In the genomic region with DNA sequence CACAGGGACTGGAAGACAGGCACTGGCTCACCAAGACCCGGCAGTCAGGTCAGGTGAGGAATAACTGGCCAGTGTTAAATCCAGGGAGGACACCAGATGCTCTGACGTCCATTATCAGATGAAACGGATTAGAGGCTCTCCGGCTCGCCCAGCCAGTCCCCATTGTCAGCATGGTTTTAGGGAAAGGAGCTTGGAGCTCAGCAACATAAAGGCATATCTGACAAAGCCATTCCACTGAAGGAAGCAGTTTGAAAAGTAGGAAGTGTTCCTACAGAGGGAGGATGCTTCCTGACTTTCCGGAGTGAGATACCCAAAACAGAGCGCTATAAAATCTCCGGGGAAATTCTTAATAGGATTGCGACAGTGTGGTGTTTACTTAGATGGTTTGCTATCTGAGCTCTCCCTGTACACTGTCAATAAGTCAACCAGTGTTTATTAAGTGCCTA, we compare ENCODE assay signal across 19 cellular contexts. TPM values are rescaled to one million over a fixed set of nuclear protein-coding genes. Genes with fewer than 3 reads are reported as not detected.
DNase-seq lines count a peak whose midpoint lies in the region; ATAC-seq and TF ChIP-seq lines count a peak whose summit lies in the region.
"Had no signal": no experiment of that assay in that cellular context is flagged by ENCODE, and none has a peak within 500 bp of the region (broad histone marks: within the 10 kb centered on the region; RNA-seq: fewer than 3 reads in every experiment).

No MANE protein-coding gene starts in this region.

- H3K27ac Mint-ChIP-seq in glutamatergic neuron (ENCODE audit: unreplicated experiment) (peak overlapping the region; percentile 67), nephron progenitor cell (peak overlapping the region; percentile 41)
- no peak overlapping the region for H3K27ac Mint-ChIP-seq in stimulated activated memory B cell treated with anti-CD40 and anti-IgM and Interleukin-4, amounts not matched to agents 10 μg/mL and 1 μg/mL and 100 μg/mL, for 72 hours
- H3K27ac Mint-ChIP-seq: activated naive CD8-positive, alpha-beta T cell treated with anti-CD3 and anti-CD28 coated beads, Interleukin-2, amount 50 U/mL, for 24 hours; activated T-helper 17 cell treated with anti-CD3 and anti-CD28 coated beads, Interleukin-2, amount 50 U/mL, for 72 hours; brain; stimulated activated naive CD8-positive, alpha-beta T cell treated with anti-CD3 and anti-CD28 coated beads, Interleukin-15, Interleukin-2, amounts not matched to agents 100 ng/mL and 50 ng/mL, for 24 hours had no signal

- peaks cover 35% of the 10 kb centered on the region for H3K4me1 Mint-ChIP-seq in glutamatergic neuron (ENCODE audit: low read depth, unreplicated experiment)
- H3K4me1 Mint-ChIP-seq in nephron progenitor cell = peaks cover 35% of the 10 kb centered on the region
- H3K4me1 Mint-ChIP-seq in stimulated activated memory B cell treated with anti-CD40 and anti-IgM and Interleukin-4, amounts not matched to agents 10 μg/mL and 1 μg/mL and 100 μg/mL, for 72 hours = no peaks in the 10 kb centered on the region
- H3K4me1 Mint-ChIP-seq: activated naive CD8-positive, alpha-beta T cell treated with anti-CD3 and anti-CD28 coated beads, Interleukin-2, amount 50 U/mL, for 24 hours; activated T-helper 17 cell treated with anti-CD3 and anti-CD28 coated beads, Interleukin-2, amount 50 U/mL, for 72 hours had no signal

- H3K4me3 Mint-ChIP-seq in glutamatergic neuron (ENCODE audit: unreplicated experiment) (no peak overlapping the region), nephron progenitor cell (no peak overlapping the region)
- no peak overlapping the region for H3K4me3 Mint-ChIP-seq in stimulated activated memory B cell treated with anti-CD40 and anti-IgM and Interleukin-4, amounts not matched to agents 10 μg/mL and 1 μg/mL and 100 μg/mL, for 72 hours
- H3K4me3 Mint-ChIP-seq: activated naive CD8-positive, alpha-beta T cell treated with anti-CD3 and anti-CD28 coated beads, Interleukin-2, amount 50 U/mL, for 24 hours; activated T-helper 17 cell treated with anti-CD3 and anti-CD28 coated beads, Interleukin-2, amount 50 U/mL, for 72 hours; brain; stimulated activated naive CD8-positive, alpha-beta T cell treated with anti-CD3 and anti-CD28 coated beads, Interleukin-15, Interleukin-2, amounts not matched to agents 100 ng/mL and 50 ng/mL, for 24 hours had no signal

- H3K36me3 Mint-ChIP-seq in glutamatergic neuron (ENCODE audit: unreplicated experiment) (no peaks in the 10 kb centered on the region), nephron progenitor cell (ENCODE audit: low read depth) (peaks cover 41% of the 10 kb centered on the region)
- H3K36me3 Mint-ChIP-seq in stimulated activated memory B cell treated with anti-CD40 and anti-IgM and Interleukin-4, amounts not matched to agents 10 μg/mL and 1 μg/mL and 100 μg/mL, for 72 hours = no peaks in the 10 kb centered on the region
- H3K36me3 Mint-ChIP-seq: brain had no signal

- TF ChIP-seq CTCF in glutamatergic neuron (IDR thresholded peaks at IDR 0.05; ENCODE audit: partially characterized antibody, unreplicated experiment) (no peak), nephron progenitor cell (IDR thresholded peaks at IDR 0.05) (no peak)

- H3K27me3 Mint-ChIP-seq in glutamatergic neuron (ENCODE audit: unreplicated experiment) = peaks cover 2% of the 10 kb centered on the region
- no peaks in the 10 kb centered on the region for H3K27me3 Mint-ChIP-seq in nephron progenitor cell (ENCODE audit: low read depth, poor library complexity)
- H3K27me3 Mint-ChIP-seq in stimulated activated memory B cell treated with anti-CD40 and anti-IgM and Interleukin-4, amounts not matched to agents 10 μg/mL and 1 μg/mL and 100 μg/mL, for 72 hours = no peaks in the 10 kb centered on the region
- H3K27me3 Mint-ChIP-seq: brain had no signal

- DNase-seq in D341Med (ENCODE audit: low spot score) = peak; percentile 46
- DNase-seq in NCI-H82 treated with DMSO at 0.1 percent for 48 hours (lab: John Stamatoyannopoulos, UW; ENCODE audit: unreplicated experiment) = peak; percentile 92
- no peak for DNase-seq in glutamatergic neuron
- DNase-seq in nephron progenitor cell = no peak
- no peak for DNase-seq in mucosa of gallbladder (ENCODE audit: low spot score)
- DNase-seq in 8988T = no peak
- no peak for DNase-seq in NOMO-1 treated with dmso at 0.1 percent for 144 hours (lab: John Stamatoyannopoulos, UW; ENCODE audit: unreplicated experiment)
- DNase-seq: activated CD4-positive, alpha-beta T cell treated with anti-CD3 and anti-CD28 coated beads for 48 hours; activated naive CD8-positive, alpha-beta T cell treated with anti-CD3 and anti-CD28 coated beads, Interleukin-2, amount 50 U/mL, for 24 hours; Kasumi-1; kidney; midbrain; NCI-H1048; small intestine; tibial artery had no signal

- peaks cover 4% of the 10 kb centered on the region for H3K9me3 Mint-ChIP-seq in glutamatergic neuron (ENCODE audit: unreplicated experiment)
- H3K9me3 Mint-ChIP-seq in nephron progenitor cell = peaks cover 4% of the 10 kb centered on the region
- H3K9me3 Mint-ChIP-seq in stimulated activated memory B cell treated with anti-CD40 and anti-IgM and Interleukin-4, amounts not matched to agents 10 μg/mL and 1 μg/mL and 100 μg/mL, for 72 hours = no peaks in the 10 kb centered on the region
- H3K9me3 Mint-ChIP-seq: activated naive CD8-positive, alpha-beta T cell treated with anti-CD3 and anti-CD28 coated beads, Interleukin-2, amount 50 U/mL, for 24 hours; activated T-helper 17 cell treated with anti-CD3 and anti-CD28 coated beads, Interleukin-2, amount 50 U/mL, for 72 hours; brain; stimulated activated naive CD8-positive, alpha-beta T cell treated with anti-CD3 and anti-CD28 coated beads, Interleukin-15, Interleukin-2, amounts not matched to agents 100 ng/mL and 50 ng/mL, for 24 hours had no signal

- ATAC-seq in stimulated activated memory B cell treated with anti-CD40 and anti-IgM and Interleukin-4, amounts not matched to agents 10 μg/mL and 1 μg/mL and 100 μg/mL, for 72 hours = no peak
- ATAC-seq: activated naive CD8-positive, alpha-beta T cell treated with anti-CD3 and anti-CD28 coated beads, Interleukin-2, amount 50 U/mL, for 24 hours; activated T-helper 17 cell treated with anti-CD3 and anti-CD28 coated beads, Interleukin-2, amount 50 U/mL, for 72 hours had no signal

RNA-seq across cellular contexts. Expression of a gene that starts 14.8 kb away (rescaled TPM):
- total RNA-seq in glutamatergic neuron (ENCODE audit: unreplicated experiment) (1.3 TPM), mucosa of gallbladder (45.2 TPM)

Comparison
In these comparisons a context has a peak if more than half of its experiments do, and no peak if none do; other contexts are left out.
1. DNase-seq: peak in D341Med (single experiment) and NCI-H82 treated with DMSO at 0.1 percent for 48 hours (single experiment); none in glutamatergic neuron (single experiment), nephron progenitor cell (single experiment), mucosa of gallbladder (single experiment), 8988T (single experiment) and NOMO-1 treated with dmso at 0.1 percent for 144 hours (single experiment).
2. RNA of a gene that starts 14.8 kb away (total RNA-seq): 45.2 TPM in mucosa of gallbladder (single experiment); 1.3 TPM in glutamatergic neuron (single experiment); every median in the first group is over 10 times any median in the second.